Comparison of ENCODE assay signal across 9 cellular contexts in the genomic region with DNA sequence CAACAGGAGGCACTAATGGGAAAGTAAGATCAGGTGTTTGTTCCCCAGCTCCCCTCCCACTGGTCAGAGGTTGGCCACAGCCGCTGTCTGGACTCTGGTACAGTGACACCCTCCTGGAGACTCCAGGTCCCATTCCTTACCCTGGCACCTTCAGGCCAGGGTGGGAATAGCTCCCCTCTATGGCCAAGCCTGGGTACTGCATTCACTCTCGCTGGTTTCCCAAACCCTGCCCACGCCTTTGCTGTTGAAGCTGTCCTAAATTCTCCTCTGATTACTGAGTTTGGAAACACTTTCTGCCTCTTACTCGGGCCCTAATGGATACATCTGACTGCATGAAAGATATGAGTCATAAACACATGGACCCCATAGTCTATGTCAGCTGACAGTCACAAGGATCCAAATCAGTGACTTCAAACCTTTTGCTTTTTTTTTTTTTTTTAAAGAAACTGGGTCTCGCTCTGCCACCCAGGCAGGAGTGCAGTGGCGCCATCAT. TPM values are rescaled to one million over a fixed set of nuclear protein-coding genes. Genes with fewer than 3 reads are reported as not detected.
DNase-seq lines count a peak whose midpoint lies in the region; ATAC-seq and TF ChIP-seq lines count a peak whose summit lies in the region.
"Had no signal": no experiment of that assay in that cellular context is flagged by ENCODE, and none has a peak within 500 bp of the region (broad histone marks: within the 10 kb centered on the region; RNA-seq: fewer than 3 reads in every experiment).

No MANE protein-coding gene starts in this region.

- peaks cover 22% of the 10 kb centered on the region for H3K27me3 ChIP-seq in left ventricle myocardium inferior (ENCODE audit: low read depth)
- peaks cover 21% of the 10 kb centered on the region for H3K27me3 ChIP-seq in foreskin keratinocyte

- H3K9me3 ChIP-seq in left ventricle myocardium inferior (replicated peaks) = no peaks in the 10 kb centered on the region

- no peak overlapping the region for H3K4me3 ChIP-seq in left ventricle myocardium inferior

- H3K4me1 ChIP-seq in left ventricle myocardium inferior (peaks cover 12% of the 10 kb centered on the region), foreskin keratinocyte (no peaks in the 10 kb centered on the region)

- ATAC-seq in foreskin keratinocyte = peak; percentile 50
- ATAC-seq in HG03135 (IDR thresholded peaks at IDR 0.05; ENCODE audit: unreplicated experiment) = no peak

- DNase-seq in left ventricle myocardium inferior = no peak
- no peak for DNase-seq in cardiac septum (ENCODE audit: low spot score)
- DNase-seq in OCI-M1 (lab: John Stamatoyannopoulos, UW) = peak; percentile 22
- no peak for DNase-seq in foreskin keratinocyte
- DNase-seq in Ammon's horn (ENCODE audit: low spot score) = no peak
- no peak for DNase-seq in NCI-H1105 (lab: John Stamatoyannopoulos, UW)
- DNase-seq in NCI-H774 (lab: John Stamatoyannopoulos, UW) = no peak
- DNase-seq: immature natural killer cell had no signal

- H3K27ac ChIP-seq in left ventricle myocardium inferior (replicated peaks) = no peak overlapping the region
- H3K27ac ChIP-seq in foreskin keratinocyte = no peak overlapping the region

- TF ChIP-seq CTCF in left ventricle myocardium inferior (IDR thresholded peaks at IDR 0.05; ENCODE audit: borderline replicate concordance) (peak; percentile 25), foreskin keratinocyte (conservative IDR thresholded peaks at IDR 0.05) (peak; percentile 51)

- no peaks in the 10 kb centered on the region for H3K36me3 ChIP-seq in left ventricle myocardium inferior

- intact Hi-C loops in left ventricle myocardium inferior (cut with micrococcal nuclease) = no loop called here
- intact Hi-C loops in cardiac septum (cut with DNase I) = no loop called here

RNA-seq across cellular contexts. Expression of gene HRK, which starts 17.9 kb away (rescaled TPM):
- 0.77 TPM for total RNA-seq in left ventricle myocardium inferior
- 0.59 TPM for total RNA-seq in cardiac septum
- not detected in 2 replicates for total RNA-seq in foreskin keratinocyte
- not detected in 2 replicates for polyA plus RNA-seq in foreskin keratinocyte
- polyA plus RNA-seq: immature natural killer cell had no signal

RNA-seq across cellular contexts. Expression of gene FBXW8, which starts 47.4 kb away (rescaled TPM):
- total RNA-seq in left ventricle myocardium inferior (8.5 TPM), cardiac septum (10.4 TPM), foreskin keratinocyte (6.6 and 8.5 TPM in 2 replicates)
- 2.7 and 4.2 TPM in 2 replicates for polyA plus RNA-seq in foreskin keratinocyte
